In the genomic region with DNA sequence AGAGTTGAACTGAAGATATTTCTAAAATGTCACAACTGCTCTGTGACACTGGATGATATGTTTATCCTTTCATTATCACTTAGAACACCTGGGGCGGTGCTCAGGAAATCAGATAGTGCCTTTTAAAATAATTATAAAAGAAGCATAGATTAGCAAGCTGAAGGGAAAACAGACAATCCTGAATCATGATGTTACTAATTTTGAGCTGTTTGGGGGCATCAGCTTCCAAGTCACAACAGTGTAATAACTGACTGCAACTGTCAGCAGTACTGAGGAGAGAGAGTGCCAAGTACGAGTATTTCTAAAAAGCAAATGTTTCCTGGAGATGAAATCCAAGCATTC, we compare ENCODE assay signal across 21 cellular contexts.
DNase-seq lines count a peak whose midpoint lies in the region; ATAC-seq, FAIRE-seq and TF ChIP-seq lines count a peak whose summit lies in the region.
"Had no signal": no experiment of that assay in that cellular context is flagged by ENCODE, and none has a peak within 500 bp of the region (broad histone marks: within the 10 kb centered on the region; RNA-seq: fewer than 3 reads in every experiment).

No MANE protein-coding gene starts in this region.

- H3K4me1 ChIP-seq in ACC112 (ENCODE audit: control insufficient read depth, insufficient read depth, low read length, unreplicated experiment) (peaks cover 52% of the 10 kb centered on the region), SK-N-SH (ENCODE audit: control insufficient read depth in 1 of 2, insufficient read depth in 2 of 2, low read depth in 1 of 2, low read length in 1 of 2) (peaks cover 24 to 50% of the 10 kb centered on the region in 2 experiments), pancreas (no peaks in the 10 kb centered on the region)
- H3K4me1 ChIP-seq: BLaER1 treated with 17β-estradiol and CSF1 and Interleukin-3, amounts not matched to agents 10 nM and 100 nM had no signal

- no peaks in the 10 kb centered on the region for H3K9me2 ChIP-seq in SK-N-SH

- H3F3A ChIP-seq in SK-N-SH (replicated peaks; ENCODE audit: insufficient read depth) = peaks cover 24% of the 10 kb centered on the region

- TF ChIP-seq EP300 in SK-N-SH (IDR thresholded peaks at IDR 0.05; ENCODE audit: borderline replicate concordance in 1 of 2, low read depth in 1 of 2, low read length in 1 of 2) = peak in 1 of 2 experiments; percentile 9; a peak in 1 of 4 replicates

- CTCF ChIA-PET in SK-N-SH (lab: Yijun Ruan, JAX) = interaction anchor here (1.6 kb wide), 1 partner anchor 222 kb away, joined by 7 read pairs; no protein-coding TSS in a partner anchor

- POLR2A ChIA-PET in SK-N-SH (lab: Yijun Ruan, JAX) = no interaction called here

- no peak overlapping the region for H3K9ac ChIP-seq in SK-N-SH
- H3K9ac ChIP-seq: BLaER1 treated with 17β-estradiol and CSF1 and Interleukin-3, amounts not matched to agents 10 nM and 100 nM had no signal

- H3K36me3 ChIP-seq in ACC112 (ENCODE audit: insufficient read depth, low read length) = no peaks in the 10 kb centered on the region
- H3K36me3 ChIP-seq in SK-N-SH (replicated peaks in 1 of 2; ENCODE audit: control insufficient read depth in 1 of 2, insufficient read depth in 2 of 2, low read length in 1 of 2) = no peaks in the 10 kb centered on the region
- H3K36me3 ChIP-seq in pancreas = no peaks in the 10 kb centered on the region
- H3K36me3 ChIP-seq: BLaER1 treated with 17β-estradiol and CSF1 and Interleukin-3, amounts not matched to agents 10 nM and 100 nM had no signal

- H3K27ac ChIP-seq in ACC112 (ENCODE audit: low read depth, low read length) (no peak overlapping the region), SK-N-SH (ENCODE audit: low read depth in 2 of 2, low read length in 1 of 2) (peak overlapping the region; percentile 65 to 76; a peak in 3 of 4 replicates), pancreas (no peak overlapping the region)
- H3K27ac ChIP-seq: BLaER1 treated with 17β-estradiol and CSF1 and Interleukin-3, amounts not matched to agents 10 nM and 100 nM had no signal

- H3K9me3 ChIP-seq in SK-N-SH (no peaks in the 10 kb centered on the region), pancreas (no peaks in the 10 kb centered on the region)
- H3K9me3 ChIP-seq: BLaER1 treated with 17β-estradiol and CSF1 and Interleukin-3, amounts not matched to agents 10 nM and 100 nM had no signal

- no peak for FAIRE-seq in pancreas (lab: Jason Lieb, UNC)
- FAIRE-seq: GM12891, GM18507, RCC 7860 had no signal

- WGBS in SK-N-SH (ENCODE audit: low lambda C conversion rate) = 46% methylated on average over 2 of the region's 2 CpGs
- WGBS in pancreas, 2 donors = 74 to 79% methylated on average over 2 of the region's 2 CpGs

- intact Hi-C loops in pancreas (cut with DNase I) = no loop called here

- no peak for TF ChIP-seq POLR2A in erythroblast (IDR thresholded peaks at IDR 0.05; ENCODE audit: low read length)

- DNase-seq in SK-N-SH (no peak), cerebellar cortex (ENCODE audit: low spot score) (peak; percentile 6), erythroblast (lab: John Stamatoyannopoulos, UW) (peak; percentile 2 to 48), NCI-H1417 treated with DMSO at 0.1 percent for 48 hours (lab: John Stamatoyannopoulos, UW) (no peak), pancreas (no peak), KG1 (lab: John Stamatoyannopoulos, UW) (no peak), NCI-H526 treated with DMSO at 0.1 percent for 48 hours (lab: John Stamatoyannopoulos, UW) (no peak)
- DNase-seq: 8988T; CD8-positive, alpha-beta memory T cell; GF-D8; KBM-7; NCI-H146; NCI-H2081; NCI-H524 treated with DMSO at 0.1 percent for 48 hours; SHP77 had no signal

- no peak for ATAC-seq in pancreas
- ATAC-seq: GM23338 had no signal

- TF ChIP-seq RAD21 in SK-N-SH (IDR thresholded peaks at IDR 0.05; ENCODE audit: low read length) = no peak

- no peaks in the 10 kb centered on the region for H3K27me3 ChIP-seq in ACC112 (ENCODE audit: insufficient read depth, low read length)
- no peaks in the 10 kb centered on the region for H3K27me3 ChIP-seq in SK-N-SH (ENCODE audit: insufficient read depth)
- H3K27me3 ChIP-seq in pancreas = no peaks in the 10 kb centered on the region
- H3K27me3 ChIP-seq: BLaER1 treated with 17β-estradiol and CSF1 and Interleukin-3, amounts not matched to agents 10 nM and 100 nM had no signal

- H2AFZ ChIP-seq in ACC112 (ENCODE audit: low read length, unreplicated experiment) = peak overlapping the region; percentile 70
- no peak overlapping the region for H2AFZ ChIP-seq in SK-N-SH (ENCODE audit: low read depth)
- H2AFZ ChIP-seq: GM23338 had no signal

- peak overlapping the region; percentile 58; the same call in 1 of the 2 replicates for H3K4me2 ChIP-seq in SK-N-SH
- H3K4me2 ChIP-seq: BLaER1 treated with 17β-estradiol and CSF1 and Interleukin-3, amounts not matched to agents 10 nM and 100 nM; GM23338 had no signal

- H3K79me2 ChIP-seq in ACC112 (ENCODE audit: control insufficient read depth, insufficient read depth, low read length, unreplicated experiment) = no peaks in the 10 kb centered on the region
- H3K79me2 ChIP-seq in SK-N-SH (ENCODE audit: insufficient read depth) = no peaks in the 10 kb centered on the region

- H3K4me3 ChIP-seq in ACC112 (ENCODE audit: low read depth, low read length) (no peak overlapping the region), SK-N-SH (ENCODE audit: low read depth in 2 of 2, low read length in 1 of 2) (no peak overlapping the region), pancreas (no peak overlapping the region)
- H3K4me3 ChIP-seq: BLaER1 treated with 17β-estradiol and CSF1 and Interleukin-3, amounts not matched to agents 10 nM and 100 nM; GM23338 had no signal

- no peak for TF ChIP-seq CTCF in SK-N-SH (IDR thresholded peaks at IDR 0.05)
- no peak for TF ChIP-seq CTCF in pancreas (IDR thresholded peaks at IDR 0.05)

- no peaks in the 10 kb centered on the region for H4K20me1 ChIP-seq in SK-N-SH (ENCODE audit: insufficient read depth)
- H4K20me1 ChIP-seq: BLaER1 treated with 17β-estradiol and CSF1 and Interleukin-3, amounts not matched to agents 10 nM and 100 nM had no signal

TF ChIP-seq in SK-N-SH, 30 proteins besides CTCF, POLR2A, EP300 and RAD21:
- no peak; the same call in 1 of the 2 replicates for TF ChIP-seq GATA2 (CRISPR knock-in tag; IDR thresholded peaks at IDR 0.05)
- no peak for TF ChIP-seq MXI1 (IDR thresholded peaks at IDR 0.05; ENCODE audit: low read depth, low read length)
- no peak for TF ChIP-seq SIN3A (IDR thresholded peaks at IDR 0.05; ENCODE audit: borderline replicate concordance, low read depth, low read length)
- no peak for TF ChIP-seq TEAD4 (IDR thresholded peaks at IDR 0.05; ENCODE audit: borderline replicate concordance, insufficient read depth)
- TF ChIP-seq RCOR1 (IDR thresholded peaks at IDR 0.05; ENCODE audit: low read length) = no peak
- no peak for TF ChIP-seq CHD2 (IDR thresholded peaks at IDR 0.05; ENCODE audit: low read length, partially characterized antibody)
- TF ChIP-seq GABPA (IDR thresholded peaks at IDR 0.05; ENCODE audit: low read depth) = no peak
- no peak for TF ChIP-seq RXRA (IDR thresholded peaks at IDR 0.05; ENCODE audit: borderline replicate concordance, low read depth)
- TF ChIP-seq, protein P1, sequence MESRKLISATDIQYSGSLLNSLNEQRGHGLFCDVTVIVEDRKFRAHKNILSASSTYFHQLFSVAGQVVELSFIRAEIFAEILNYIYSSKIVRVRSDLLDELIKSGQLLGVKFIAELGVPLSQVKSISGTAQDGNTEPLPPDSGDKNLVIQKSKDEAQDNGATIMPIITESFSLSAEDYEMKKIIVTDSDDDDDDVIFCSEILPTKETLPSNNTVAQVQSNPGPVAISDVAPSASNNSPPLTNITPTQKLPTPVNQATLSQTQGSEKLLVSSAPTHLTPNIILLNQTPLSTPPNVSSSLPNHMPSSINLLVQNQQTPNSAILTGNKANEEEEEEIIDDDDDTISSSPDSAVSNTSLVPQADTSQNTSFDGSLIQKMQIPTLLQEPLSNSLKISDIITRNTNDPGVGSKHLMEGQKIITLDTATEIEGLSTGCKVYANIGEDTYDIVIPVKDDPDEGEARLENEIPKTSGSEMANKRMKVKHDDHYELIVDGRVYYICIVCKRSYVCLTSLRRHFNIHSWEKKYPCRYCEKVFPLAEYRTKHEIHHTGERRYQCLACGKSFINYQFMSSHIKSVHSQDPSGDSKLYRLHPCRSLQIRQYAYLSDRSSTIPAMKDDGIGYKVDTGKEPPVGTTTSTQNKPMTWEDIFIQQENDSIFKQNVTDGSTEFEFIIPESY (IDR thresholded peaks at IDR 0.05; ENCODE audit: borderline replicate concordance, low read depth) = no peak
- TF ChIP-seq MAX (IDR thresholded peaks at IDR 0.05; ENCODE audit: low read depth) = no peak
- no peak for TF ChIP-seq JUND (IDR thresholded peaks at IDR 0.05)
- TF ChIP-seq NFIC (IDR thresholded peaks at IDR 0.05; ENCODE audit: borderline replicate concordance) = no peak
- no peak for TF ChIP-seq EZH2phosphoT487 (IDR thresholded peaks at IDR 0.05; ENCODE audit: borderline replicate concordance, low read depth)
- no peak for TF ChIP-seq FOXM1 (IDR thresholded peaks at IDR 0.05; ENCODE audit: low read depth)
- TF ChIP-seq TAF1 (IDR thresholded peaks at IDR 0.05; ENCODE audit: borderline replicate concordance, low read depth, low read length) = no peak
- no peak for TF ChIP-seq ELF1 (IDR thresholded peaks at IDR 0.05)
- no peak for TF ChIP-seq TCF12 (IDR thresholded peaks at IDR 0.05)
- TF ChIP-seq YY1 (IDR thresholded peaks at IDR 0.05; ENCODE audit: low read depth) = no peak
- no peak for TF ChIP-seq POLR2AphosphoS5 (IDR thresholded peaks at IDR 0.05; ENCODE audit: low read depth, low read length)

Comparison
In these comparisons a context has a peak if more than half of its experiments do, and no peak if none do; other contexts are left out.
1. H3K27ac ChIP-seq: peak in SK-N-SH (2 of 2); none in ACC112 (single experiment) and pancreas (0 of 4).
2. DNase-seq: peak in cerebellar cortex (single experiment) and erythroblast (2 of 2); none in SK-N-SH (single experiment), NCI-H1417 treated with DMSO at 0.1 percent for 48 hours (single experiment), pancreas (0 of 6), KG1 (single experiment) and NCI-H526 treated with DMSO at 0.1 percent for 48 hours (single experiment).